In genomic region chr12:632102-632696, GRCh38 we compare ENCODE assay signal across 1 cellular context.
TF ChIP-seq lines count a peak whose summit lies in the region.

No MANE protein-coding gene starts in this region.

TF ChIP-seq in GM12878, 131 proteins besides CTCF, POLR2A, EP300 and RAD21 (continued from another document):
- TF ChIP-seq EED (IDR thresholded peaks at IDR 0.05; ENCODE audit: low read depth) (peak; percentile 56), TCF3 (IDR thresholded peaks at IDR 0.05; ENCODE audit: borderline replicate concordance, insufficient read depth, low read depth, low read length) (no peak), JUND (IDR thresholded peaks at IDR 0.05; ENCODE audit: low read depth, low read length) (no peak), NFIC (IDR thresholded peaks at IDR 0.05; ENCODE audit: low read depth, low read length) (no peak), ZNF622 (IDR thresholded peaks at IDR 0.05) (no peak), TARDBP (IDR thresholded peaks at IDR 0.05; ENCODE audit: borderline replicate concordance) (no peak), STAT3 (IDR thresholded peaks at IDR 0.05; ENCODE audit: low read depth, low read length) (no peak), SPI1 (IDR thresholded peaks at IDR 0.05; ENCODE audit: borderline replicate concordance, insufficient read depth, low read depth, low read length) (no peak), NKRF (conservative IDR thresholded peaks at IDR 0.05) (no peak), PKNOX1 (IDR thresholded peaks at IDR 0.05) (0 out of 2 replicates have a peak, but pooled peaks have one; percentile 23), ELK1 (IDR thresholded peaks at IDR 0.05; ENCODE audit: low read depth, low read length) (no peak), RFX5 (IDR thresholded peaks at IDR 0.05; ENCODE audit: low read depth, low read length) (no peak), GABPA (IDR thresholded peaks at IDR 0.05; ENCODE audit: low read depth) (no peak), CBFB (IDR thresholded peaks at IDR 0.05; ENCODE audit: low read depth) (no peak), RBBP5 (conservative IDR thresholded peaks at IDR 0.05) (no peak), IKZF1 (conservative IDR thresholded peaks at IDR 0.05) (peak; percentile 27; the same call in 1 of the 2 replicates), MTA3 (IDR thresholded peaks at IDR 0.05; ENCODE audit: borderline replicate concordance, low read length) (no peak), TCF7 (IDR thresholded peaks at IDR 0.05; ENCODE audit: borderline replicate concordance) (no peak)
